9 cellular contexts compared by ENCODE assay signal in genomic region chr13:36920612-36921185, GRCh38. TPM values are rescaled to one million over a fixed set of nuclear protein-coding genes. Genes with fewer than 3 reads are reported as not detected.
A peak's percentile ranks its signal among the peaks of the same experiment; 100 is the strongest.
DNase-seq lines count a peak whose midpoint lies in the region; ATAC-seq, FAIRE-seq and TF ChIP-seq lines count a peak whose summit lies in the region.
"Had no signal": no experiment of that assay in that cellular context is flagged by ENCODE, and none has a peak within 500 bp of the region (broad histone marks: within the 10 kb centered on the region; RNA-seq: fewer than 3 reads in every experiment).

No MANE protein-coding gene starts in this region.

- no peak overlapping the region for H2BK120ac ChIP-seq in H1 (replicated peaks; ENCODE audit: low read depth, low read length)

- peak overlapping the region; percentile 37 to 67 (median 48) for H3K4me3 ChIP-seq in H1 (ENCODE audit: extremely low read depth in 1 of 4, insufficient read depth in 2 of 4, low read depth in 3 of 4, low read length in 4 of 4)

- DNase-seq in CD14-positive monocyte (ENCODE audit: low spot score): no peak
- peak; percentile 59 for DNase-seq in NCI-H526 treated with DMSO at 0.1 percent for 48 hours (lab: John Stamatoyannopoulos, UW)
- no peak for DNase-seq in H1 (ENCODE audit: low read depth in 1 of 2, low spot score in 2 of 2)
- no peak for DNase-seq in osteocyte (ENCODE audit: extremely low spot score, unreplicated experiment)
- DNase-seq in effector CD4-positive, alpha-beta T cell: no peak
- DNase-seq in ACHN: no peak
- no peak for DNase-seq in sciatic nerve (ENCODE audit: low spot score)

- no peaks in the 10 kb centered on the region for H3K9me3 ChIP-seq in H1 (ENCODE audit: insufficient read depth in 2 of 2, low read depth in 1 of 2, low read length in 1 of 2)

- H3K14ac ChIP-seq in H1 (ENCODE audit: insufficient read length): no peak overlapping the region

- H4K20me1 ChIP-seq in H1 (replicated peaks in 1 of 2; ENCODE audit: control insufficient read depth in 1 of 2, insufficient read depth in 2 of 2, low read length in 2 of 2): no peaks in the 10 kb centered on the region

- H3K9me3 Mint-ChIP-seq in CD14-positive monocyte: peaks cover 0 to 6% (median 3%) of the 10 kb centered on the region in 7 donors
- no peaks in the 10 kb centered on the region for H3K9me3 Mint-ChIP-seq in osteocyte (ENCODE audit: unreplicated experiment)

- H2BK12ac ChIP-seq in H1 (ENCODE audit: low read depth, low read length): no peak overlapping the region

- no peaks in the 10 kb centered on the region for H3K79me2 ChIP-seq in H1 (ENCODE audit: control insufficient read depth in 1 of 2, insufficient read depth in 2 of 2, low read length in 2 of 2)

- no peak for TF ChIP-seq CTCF in CD14-positive monocyte (IDR thresholded peaks at IDR 0.05)
- no peak for TF ChIP-seq CTCF in H1 (IDR thresholded peaks at IDR 0.05; ENCODE audit: control extremely low read depth in 1 of 3, insufficient read depth in 1 of 3, low read depth in 1 of 3, low read length in 3 of 3)
- no peak for TF ChIP-seq CTCF in osteocyte (IDR thresholded peaks at IDR 0.05)

- no peak overlapping the region for H3K18ac ChIP-seq in H1 (ENCODE audit: extremely low read depth, low read length)

- H2AFZ ChIP-seq in H1 (ENCODE audit: low read length): no peak overlapping the region; the same call in 1 of the 2 replicates

- 62% methylated on average over 11 of the region's 11 CpGs; no CpG with 5 or more reads in 1 of the 2 experiments for WGBS in H1 (ENCODE audit: extremely low coverage in 1 of 2, insufficient coverage in 1 of 2, insufficient read length in 1 of 2, insufficient replicate concordance in 2 of 2, low coverage in 1 of 2, low lambda C conversion rate in 2 of 2, missing lambda C conversion rate in 1 of 2), 2 experiments

- H3K27me3 Mint-ChIP-seq in CD14-positive monocyte (ENCODE audit: low read depth in 3 of 3) (peaks cover 47 to 70% (median 58%) of the 10 kb centered on the region in 3 donors), osteocyte (ENCODE audit: unreplicated experiment) (peaks cover 2% of the 10 kb centered on the region)

- no peak for TF ChIP-seq POLR2A in H1 (IDR thresholded peaks at IDR 0.05; ENCODE audit: control extremely low read depth in 1 of 2, low read depth in 2 of 2, low read length in 2 of 2)

- FAIRE-seq in H1 (lab: Jason Lieb, UNC): no peak
- FAIRE-seq: TTC549 had no signal

- ATAC-seq in sciatic nerve (no peak), HG02938 (IDR thresholded peaks at IDR 0.05; ENCODE audit: unreplicated experiment) (no peak)

- no peak overlapping the region for H3K27ac ChIP-seq in H1 (ENCODE audit: low read depth, low read length)

- no peak overlapping the region for H3K56ac ChIP-seq in H1 (replicated peaks; ENCODE audit: insufficient read length, low read depth, low read length)

- no peak overlapping the region for H2AK5ac ChIP-seq in H1 (ENCODE audit: low read depth, low read length)

- H3K4me1 Mint-ChIP-seq in CD14-positive monocyte (peaks cover 8% of the 10 kb centered on the region), osteocyte (ENCODE audit: unreplicated experiment) (peaks cover 16% of the 10 kb centered on the region)

- no peak overlapping the region; a peak in 1 of 7 replicates for H3K9ac ChIP-seq in H1 (replicated peaks in 1 of 4; ENCODE audit: extremely low read depth in 1 of 4, low read depth in 3 of 4, low read length in 3 of 4)

- no peak overlapping the region for H2BK5ac ChIP-seq in H1 (ENCODE audit: low read depth, low read length)

- H2BK15ac ChIP-seq in H1 (ENCODE audit: low read length): no peak overlapping the region

- H3K4me3 Mint-ChIP-seq in CD14-positive monocyte: peak overlapping the region; percentile 71 to 88
- H3K4me3 Mint-ChIP-seq in osteocyte (ENCODE audit: unreplicated experiment): peak overlapping the region; percentile 71

- H3K4me1 ChIP-seq in H1 (replicated peaks in 1 of 4; ENCODE audit: control insufficient read depth in 3 of 4, insufficient read depth in 4 of 4, low read length in 3 of 4): peaks cover 3 to 5% (median 4%) of the 10 kb centered on the region in 4 experiments; a peak in 3 of 7 replicates

- peaks cover 1 to 20% (median 16%) of the 10 kb centered on the region in 4 experiments for H3K27me3 ChIP-seq in H1 (replicated peaks in 1 of 4; ENCODE audit: control insufficient read depth in 3 of 4, extremely low read depth in 1 of 4, insufficient read depth in 3 of 4, low read length in 3 of 4)

- peak overlapping the region; percentile 62 to 64 for H3K4me2 ChIP-seq in H1 (ENCODE audit: insufficient read depth in 1 of 2, low read depth in 2 of 2, low read length in 2 of 2)

- H3K23ac ChIP-seq in H1 (ENCODE audit: insufficient read length): no peak overlapping the region

- no peak overlapping the region for H2BK20ac ChIP-seq in H1 (ENCODE audit: low read length)

- H4K8ac ChIP-seq in H1 (ENCODE audit: extremely low read depth, insufficient read depth, low read length): no peak overlapping the region

- no peak overlapping the region for H4K91ac ChIP-seq in H1 (replicated peaks; ENCODE audit: insufficient read length, low read length)

- H3K36me3 Mint-ChIP-seq in CD14-positive monocyte (peaks cover 0 to 3% of the 10 kb centered on the region in 2 donors), osteocyte (ENCODE audit: unreplicated experiment) (no peaks in the 10 kb centered on the region)

- CTCF ChIA-PET in H1 (lab: Charles Lee; ENCODE audit: partially characterized antibody): interaction anchor here (1.2 kb wide), 1 partner anchor 40 kb away, joined by 3 read pairs; no protein-coding TSS in a partner anchor

- no peak for TF ChIP-seq EP300 in H1 (IDR thresholded peaks at IDR 0.05; ENCODE audit: borderline replicate concordance in 1 of 2, low read depth in 2 of 2, low read length in 2 of 2)

- H3K36me3 ChIP-seq in H1 (ENCODE audit: control insufficient read depth in 2 of 4, insufficient read depth in 4 of 4, low read length in 3 of 4): no peaks in the 10 kb centered on the region

- H3K4ac ChIP-seq in H1 (replicated peaks; ENCODE audit: insufficient read length, low read depth, low read length): no peak overlapping the region

- H3K23me2 ChIP-seq in H1 (ENCODE audit: low read depth, low read length): peaks cover 10% of the 10 kb centered on the region; the same call in 1 of the 2 replicates

- no peaks in the 10 kb centered on the region for H3K79me1 ChIP-seq in H1 (ENCODE audit: low read depth, low read length)

- intact Hi-C loops in CD14-positive monocyte (cut with micrococcal nuclease): no loop called here
- intact Hi-C loops in sciatic nerve (cut with DNase I): no loop called here

- POLR2A ChIA-PET in H1 (lab: Charles Lee; ENCODE audit: partially characterized antibody): no interaction called here

- in situ Hi-C loops in ACHN (cut with HindIII; ENCODE audit: low pct_ligation_motif_present, low pct_unique_long_range_greater_than_20kb, low sequenced_read_pairs): no loop called here

- H3K27ac Mint-ChIP-seq in CD14-positive monocyte: no peak overlapping the region
- peak overlapping the region; percentile 49 for H3K27ac Mint-ChIP-seq in osteocyte (ENCODE audit: unreplicated experiment)

- no peak for TF ChIP-seq RAD21 in H1 (IDR thresholded peaks at IDR 0.05 in 1 of 2, conservative IDR thresholded peaks at IDR 0.05 in 1 of 2; ENCODE audit: low read depth in 2 of 2, low read length in 2 of 2)

- H4K5ac ChIP-seq in H1 (ENCODE audit: insufficient read length, low read depth, low read length): no peak overlapping the region

TF ChIP-seq in H1, 55 proteins besides CTCF, POLR2A, EP300 and RAD21 (continues in another document):
- TF ChIP-seq PHF8 (conservative IDR thresholded peaks at IDR 0.05; ENCODE audit: low read depth, low read length) (no peak), POLR2AphosphoS5 (IDR thresholded peaks at IDR 0.05; ENCODE audit: low read depth, low read length) (no peak), EZH2 (IDR thresholded peaks at IDR 0.05; ENCODE audit: low read depth, low read length, severe bottlenecking) (no peak), RNF2 (IDR thresholded peaks at IDR 0.05; ENCODE audit: borderline replicate concordance, low read depth, low read length, missing control alignments, poor library complexity, severe bottlenecking) (no peak), BACH1 (IDR thresholded peaks at IDR 0.05; ENCODE audit: low read length) (no peak), NRF1 (IDR thresholded peaks at IDR 0.05; ENCODE audit: low read depth, low read length) (no peak), ZNF274 (IDR thresholded peaks at IDR 0.05; ENCODE audit: borderline replicate concordance, extremely low read depth, low read length) (no peak), YY1 (IDR thresholded peaks at IDR 0.05; ENCODE audit: low read depth, low read length) (no peak), KDM5A (IDR thresholded peaks at IDR 0.05; ENCODE audit: low read length) (no peak), MAX (IDR thresholded peaks at IDR 0.05) (no peak), CREB1 (IDR thresholded peaks at IDR 0.05) (no peak), HDAC2 (IDR thresholded peaks at IDR 0.05; ENCODE audit: borderline replicate concordance in 1 of 2, low read depth in 2 of 2, low read length in 2 of 2) (no peak)
- TF ChIP-seq, protein P1, sequence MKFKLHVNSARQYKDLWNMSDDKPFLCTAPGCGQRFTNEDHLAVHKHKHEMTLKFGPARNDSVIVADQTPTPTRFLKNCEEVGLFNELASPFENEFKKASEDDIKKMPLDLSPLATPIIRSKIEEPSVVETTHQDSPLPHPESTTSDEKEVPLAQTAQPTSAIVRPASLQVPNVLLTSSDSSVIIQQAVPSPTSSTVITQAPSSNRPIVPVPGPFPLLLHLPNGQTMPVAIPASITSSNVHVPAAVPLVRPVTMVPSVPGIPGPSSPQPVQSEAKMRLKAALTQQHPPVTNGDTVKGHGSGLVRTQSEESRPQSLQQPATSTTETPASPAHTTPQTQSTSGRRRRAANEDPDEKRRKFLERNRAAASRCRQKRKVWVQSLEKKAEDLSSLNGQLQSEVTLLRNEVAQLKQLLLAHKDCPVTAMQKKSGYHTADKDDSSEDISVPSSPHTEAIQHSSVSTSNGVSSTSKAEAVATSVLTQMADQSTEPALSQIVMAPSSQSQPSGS (IDR thresholded peaks at IDR 0.05; ENCODE audit: low read length): no peak

RNA-seq across cellular contexts. Expression of gene SMAD9, which starts 0.7 kb away (rescaled TPM):
- polyA plus RNA-seq in CD14-positive monocyte (not detected), H1 (2011; rRNA removed) (0.39 and 0.45 TPM in 2 replicates)
- total RNA-seq in H1 (2021; fragmentation: NEBNext Ultra II Directional; extraction: Animal tissue kit (Norgen Biotek cat#: 25700)): 1.0 and 1.4 TPM in 2 replicates
- 0.27 TPM for polyA plus RNA-seq in H1 (2011; cell fraction: cytosol; rRNA removed)
- 1.4 TPM for polyA plus RNA-seq in H1 (2011; cell fraction: nucleus; rRNA removed)
- polyA plus RNA-seq in H1 (2012, experiment 1 of 2): 0.45 to 0.81 TPM (median 0.50 TPM) in 4 replicates
- polyA plus RNA-seq in H1 (2012, experiment 2 of 2): 0.07 TPM
- polyA plus RNA-seq in H1 (2013, experiment 1 of 2): 0.41 TPM
- 0.52 TPM for polyA plus RNA-seq in H1 (2013, experiment 2 of 2)
- 0.76 and 0.88 TPM in 2 replicates for polyA minus RNA-seq in H1 (2011; rRNA and poly(A)+ RNA removed)
- 0.44 TPM for polyA minus RNA-seq in H1 (2011; cell fraction: cytosol; rRNA and poly(A)+ RNA removed)
- polyA minus RNA-seq in H1 (2011; cell fraction: nucleus; rRNA and poly(A)+ RNA removed): 0.90 TPM
- total RNA-seq in osteocyte (3.6 and 4.6 TPM in 2 replicates), sciatic nerve (30.5 TPM)
